ENCODE assay signal across 8 cellular contexts in the genomic region with DNA sequence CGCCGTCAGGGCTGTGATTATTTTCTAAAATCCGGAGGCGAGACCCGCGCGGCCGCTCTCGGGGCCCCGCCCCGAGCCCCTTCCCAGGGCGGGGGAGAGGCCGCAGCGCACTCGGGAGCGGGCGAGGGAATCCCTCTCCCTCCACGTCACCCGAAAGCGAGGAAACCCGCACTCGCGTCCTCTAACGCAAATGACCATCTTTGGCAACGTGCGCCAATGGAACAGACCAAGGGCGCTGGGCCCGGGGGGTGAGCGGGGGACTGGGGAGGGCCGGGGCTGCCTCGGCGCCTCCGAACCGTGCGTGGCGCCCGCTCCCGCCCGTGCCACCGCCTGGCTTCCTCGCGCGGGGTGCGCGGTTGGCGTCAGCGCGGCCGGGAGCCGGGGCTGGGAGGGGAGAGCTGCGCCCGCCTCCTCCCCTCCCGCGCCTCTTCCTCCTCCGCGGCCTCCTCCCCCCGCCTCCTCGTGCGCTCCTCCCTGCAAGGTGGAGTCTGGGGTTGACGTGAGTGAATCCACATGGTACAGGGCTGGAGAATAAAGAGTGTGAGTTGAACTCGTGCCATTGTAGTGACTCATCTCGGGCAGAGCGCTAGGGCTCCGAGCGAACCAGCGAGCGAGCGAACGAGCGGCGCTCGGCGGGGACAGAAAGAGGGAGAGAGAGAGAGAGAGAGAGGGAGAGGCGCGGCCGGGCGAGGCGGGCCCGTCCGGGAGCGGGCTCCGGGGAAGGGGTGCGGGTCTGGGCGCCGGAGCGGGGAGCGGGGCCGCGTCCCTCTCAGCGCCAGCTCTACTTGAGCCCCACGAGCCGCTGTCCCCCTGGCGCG. TPM values are rescaled to one million over a fixed set of nuclear protein-coding genes. Genes with fewer than 3 reads are reported as not detected.
DNase-seq lines count a peak whose midpoint lies in the region; ATAC-seq and TF ChIP-seq lines count a peak whose summit lies in the region.

TSS of gene FOSL2 (plus strand) at position 562 of the 818 bp plus-strand sequence. CDS start 863 bp downstream, outside the sequence.

- CTCF ChIA-PET in naive thymus-derived CD4-positive, alpha-beta T cell (lab: Charles Lee) = no interaction called here

- H3K4me2 ChIP-seq in DND-41 (ENCODE audit: insufficient read depth, low read length) = peak within 1 kb of the TSS; percentile 96
- peak within 1 kb of the TSS; percentile 89 for H3K4me2 ChIP-seq in GM23248 (ENCODE audit: unreplicated experiment)

- H3K9ac ChIP-seq in DND-41 (ENCODE audit: low read depth, low read length) (peak within 1 kb of the TSS; percentile 84), GM23248 (peak within 1 kb of the TSS; percentile 99)

- H3K4me3 ChIP-seq in DND-41 (ENCODE audit: low read depth in 1 of 2, low read length in 2 of 2) (peak within 1 kb of the TSS; percentile 51 to 69), GM23248 (peak within 1 kb of the TSS; percentile 95)
- H3K4me3 ChIP-seq in naive thymus-derived CD4-positive, alpha-beta T cell (ENCODE audit: low read length) = peak within 1 kb of the TSS; percentile 92

- DNase-seq in DND-41 (peak; percentile 96), GM23248 (peak; percentile 99), Kasumi-1 (lab: John Stamatoyannopoulos, UW) (peak; percentile 99), RPMI7951 (ENCODE audit: low read depth) (peak; percentile 100), fibroblast of gingiva (ENCODE audit: low read depth) (peak; percentile 100)
- peak; percentile 94 for DNase-seq in activated T-helper 1 cell treated with anti-CD3 and anti-CD28 coated beads, Interleukin-12 subunit alpha, Interleukin-12 subunit beta, Interleukin-2, Interleukin-4 antibody, amounts not matched to agents 30 ng/mL and 10 ng/mL and 1 ng/mL, durations not matched to agents 14 hours and 24 hours and 36 hours (ENCODE audit: low spot score)
- DNase-seq in naive thymus-derived CD4-positive, alpha-beta T cell = peak; percentile 87 to 98 (median 92)
- peak; percentile 87 to 98 (median 93) for DNase-seq in stimulated activated naive CD4-positive, alpha-beta T cell (lab: John Stamatoyannopoulos, UW)

- peaks cover 9% of the 10 kb centered on the region for H3K36me3 Mint-ChIP-seq in activated T-helper 1 cell treated with anti-CD3 and anti-CD28 coated beads, Interleukin-12 subunit alpha, Interleukin-12 subunit beta, Interleukin-2, Interleukin-4 antibody, amounts not matched to agents 30 ng/mL and 10 ng/mL and 1 ng/mL, durations not matched to agents 14 hours and 24 hours and 36 hours (ENCODE audit: low read depth)
- H3K36me3 Mint-ChIP-seq in naive thymus-derived CD4-positive, alpha-beta T cell = peaks cover 0 to 4% (median 0%) of the 10 kb centered on the region in 5 donors

- POLR2A ChIA-PET in naive thymus-derived CD4-positive, alpha-beta T cell (lab: Charles Lee) = interaction anchor here (1.0 to 1.7 kb wide), 4 partner anchors 10 to 31 kb away, joined by 3 to 9 read pairs (median 4); no protein-coding TSS in a partner anchor

- H3K27me3 ChIP-seq in DND-41 (ENCODE audit: insufficient read depth, low read length, poor library complexity) (peaks cover 10% of the 10 kb centered on the region), GM23248 (replicated peaks; ENCODE audit: insufficient read depth) (no peaks in the 10 kb centered on the region)
- no peaks in the 10 kb centered on the region for H3K27me3 ChIP-seq in naive thymus-derived CD4-positive, alpha-beta T cell (ENCODE audit: control insufficient read depth in 2 of 2, insufficient read depth in 2 of 2, low read length in 2 of 2)

- peak within 1 kb of the TSS; percentile 87 for H3K4me3 Mint-ChIP-seq in activated T-helper 1 cell treated with anti-CD3 and anti-CD28 coated beads, Interleukin-12 subunit alpha, Interleukin-12 subunit beta, Interleukin-2, Interleukin-4 antibody, amounts not matched to agents 30 ng/mL and 10 ng/mL and 1 ng/mL, durations not matched to agents 14 hours and 24 hours and 36 hours
- peak within 1 kb of the TSS in 7 of 10 donors; percentile 86 to 99 (median 91) for H3K4me3 Mint-ChIP-seq in naive thymus-derived CD4-positive, alpha-beta T cell

- H3K27me3 Mint-ChIP-seq in activated T-helper 1 cell treated with anti-CD3 and anti-CD28 coated beads, Interleukin-12 subunit alpha, Interleukin-12 subunit beta, Interleukin-2, Interleukin-4 antibody, amounts not matched to agents 30 ng/mL and 10 ng/mL and 1 ng/mL, durations not matched to agents 14 hours and 24 hours and 36 hours (ENCODE audit: insufficient read depth) = no peaks in the 10 kb centered on the region
- H3K27me3 Mint-ChIP-seq in naive thymus-derived CD4-positive, alpha-beta T cell = no peaks in the 10 kb centered on the region

- H3K27ac ChIP-seq in DND-41 (ENCODE audit: low read length) (peak within 1 kb of the TSS; percentile 74), GM23248 (peak within 1 kb of the TSS; percentile 98)
- H3K27ac ChIP-seq in naive thymus-derived CD4-positive, alpha-beta T cell (ENCODE audit: low read depth, low read length) = peak within 1 kb of the TSS; percentile 88

- intact Hi-C loops in activated T-helper 1 cell treated with anti-CD3 and anti-CD28 coated beads, Interleukin-12 subunit alpha, Interleukin-12 subunit beta, Interleukin-2, Interleukin-4 antibody, amounts not matched to agents 30 ng/mL and 10 ng/mL and 1 ng/mL, durations not matched to agents 14 hours and 24 hours and 36 hours (cut with micrococcal nuclease) = loop anchor here (1.0 to 10.0 kb wide), 9 partner anchors 17 to 689 kb away; no protein-coding TSS in a partner anchor
- intact Hi-C loops in naive thymus-derived CD4-positive, alpha-beta T cell (cut with micrococcal nuclease) = loop anchor here (1.0 to 10.0 kb wide), 16 partner anchors 18 to 1754 kb away; partner anchors contain the start of genes BABAM2 (in 2 of the 2), PPP1CB (in 2 of the 2), RBKS (in 2 of the 2) and AGBL5 (in 1 of the 2)

- in situ Hi-C loops in GM23248 (cut with MboI) = no loop called here

- peak within 1 kb of the TSS; percentile 99 for H3K27ac Mint-ChIP-seq in activated T-helper 1 cell treated with anti-CD3 and anti-CD28 coated beads, Interleukin-12 subunit alpha, Interleukin-12 subunit beta, Interleukin-2, Interleukin-4 antibody, amounts not matched to agents 30 ng/mL and 10 ng/mL and 1 ng/mL, durations not matched to agents 14 hours and 24 hours and 36 hours
- H3K27ac Mint-ChIP-seq in naive thymus-derived CD4-positive, alpha-beta T cell = peak within 1 kb of the TSS in 8 of 9 donors; percentile 92 to 98 (median 98)

- H3K36me3 ChIP-seq in DND-41 (ENCODE audit: insufficient read depth, low read length) (no peaks in the 10 kb centered on the region), GM23248 (ENCODE audit: low read depth) (0 out of 2 replicates have a peak, but pooled peaks cover 3% of the 10 kb centered on the region)
- H3K36me3 ChIP-seq in naive thymus-derived CD4-positive, alpha-beta T cell (ENCODE audit: control insufficient read depth in 2 of 3, insufficient read depth in 3 of 3, low read length in 3 of 3) = no peaks in the 10 kb centered on the region

- peaks cover 3% of the 10 kb centered on the region for H3K9me3 Mint-ChIP-seq in activated T-helper 1 cell treated with anti-CD3 and anti-CD28 coated beads, Interleukin-12 subunit alpha, Interleukin-12 subunit beta, Interleukin-2, Interleukin-4 antibody, amounts not matched to agents 30 ng/mL and 10 ng/mL and 1 ng/mL, durations not matched to agents 14 hours and 24 hours and 36 hours
- peaks cover 0 to 5% (median 0%) of the 10 kb centered on the region in 11 donors for H3K9me3 Mint-ChIP-seq in naive thymus-derived CD4-positive, alpha-beta T cell

- no peaks in the 10 kb centered on the region for H3K9me2 ChIP-seq in GM23248 (ENCODE audit: insufficient read depth)

- peaks cover 48% of the 10 kb centered on the region for H3K4me1 ChIP-seq in DND-41 (ENCODE audit: insufficient read depth, low read length)
- H3K4me1 ChIP-seq in GM23248 (ENCODE audit: insufficient read depth) = peaks cover 21% of the 10 kb centered on the region
- H3K4me1 ChIP-seq in naive thymus-derived CD4-positive, alpha-beta T cell (ENCODE audit: control insufficient read depth in 2 of 2, insufficient read depth in 2 of 2, low read length in 2 of 2) = peaks cover 16 to 18% of the 10 kb centered on the region in 2 donors

- H3K9me3 ChIP-seq in DND-41 (ENCODE audit: insufficient read depth, low read length, severe bottlenecking) (no peaks in the 10 kb centered on the region), GM23248 (ENCODE audit: low read depth) (no peaks in the 10 kb centered on the region)
- no peaks in the 10 kb centered on the region for H3K9me3 ChIP-seq in naive thymus-derived CD4-positive, alpha-beta T cell (ENCODE audit: control insufficient read depth in 2 of 3, low read length in 3 of 3)

- H4K20me1 ChIP-seq in DND-41 (ENCODE audit: insufficient read depth, low read length) (peaks cover 5% of the 10 kb centered on the region; the same call in 1 of the 2 replicates), GM23248 (ENCODE audit: insufficient read depth) (no peaks in the 10 kb centered on the region)

- 0 to 2% methylated on average over 39 to 88 of the region's 94 CpGs for WGBS in GM23248 (ENCODE audit: low coverage in 1 of 2, low lambda C conversion rate in 2 of 2, missing lambda C conversion rate in 2 of 2), 2 experiments

- H2AFZ ChIP-seq in DND-41 (ENCODE audit: low read depth, low read length) (peak within 1 kb of the TSS; percentile 81), GM23248 (peak within 1 kb of the TSS; percentile 52)

- peaks cover 50% of the 10 kb centered on the region for H3F3A ChIP-seq in GM23248 (ENCODE audit: insufficient read depth)

- TF ChIP-seq CTCF in DND-41 (IDR thresholded peaks at IDR 0.05; ENCODE audit: borderline replicate concordance, extremely low read depth, low read length, poor library complexity, severe bottlenecking) = peak; percentile 17

- peaks cover 25% of the 10 kb centered on the region for H3K4me1 Mint-ChIP-seq in activated T-helper 1 cell treated with anti-CD3 and anti-CD28 coated beads, Interleukin-12 subunit alpha, Interleukin-12 subunit beta, Interleukin-2, Interleukin-4 antibody, amounts not matched to agents 30 ng/mL and 10 ng/mL and 1 ng/mL, durations not matched to agents 14 hours and 24 hours and 36 hours (ENCODE audit: low read depth)
- peaks cover 6 to 45% (median 21%) of the 10 kb centered on the region in 7 donors for H3K4me1 Mint-ChIP-seq in naive thymus-derived CD4-positive, alpha-beta T cell

- peak; percentile 85 for ATAC-seq in DND-41 (ENCODE audit: insufficient read depth, low read depth)
- peak; percentile 85 for ATAC-seq in naive thymus-derived CD4-positive, alpha-beta T cell

- H3K79me2 ChIP-seq in DND-41 (ENCODE audit: insufficient read depth, low read length) (peaks cover 3% of the 10 kb centered on the region; the same call in 1 of the 2 replicates), GM23248 (ENCODE audit: insufficient read depth) (peaks cover 46% of the 10 kb centered on the region)

RNA-seq across cellular contexts. Expression of gene FOSL2, which starts in this region (rescaled TPM):
- 78.0 and 83.5 TPM in 2 replicates for total RNA-seq in GM23248 (2014; rRNA removed; shearing (Covaris generic))
- 42.4 and 45.0 TPM in 2 replicates for polyA plus RNA-seq in GM23248 (2016; fragmentation: Nextera tagmentation; extraction: Ambion mirVana)
- 44.5 and 44.8 TPM in 2 replicates for total RNA-seq in RPMI7951 (2014; rRNA removed; shearing (Covaris generic))
- 54.9 and 55.0 TPM in 2 replicates for total RNA-seq in activated T-helper 1 cell treated with anti-CD3 and anti-CD28 coated beads, Interleukin-12 subunit alpha, Interleukin-12 subunit beta, Interleukin-2, Interleukin-4 antibody, amounts not matched to agents 30 ng/mL and 10 ng/mL and 1 ng/mL, durations not matched to agents 14 hours and 24 hours and 36 hours
- 100 to 1,000 TPM in 1 of 5 experiments, 10 to 100 TPM in 2, 1 to 10 TPM in 1, under 1 TPM in 1; 0.81 to 251 (median 33.9) TPM for total RNA-seq in naive thymus-derived CD4-positive, alpha-beta T cell
- polyA plus RNA-seq in naive thymus-derived CD4-positive, alpha-beta T cell = 1 to 10 TPM in 1 of 2 donors, under 1 TPM in 1; 0.25 to 1.3 TPM

Comparison
In these comparisons a context has a peak if more than half of its experiments do, and no peak if none do; other contexts are left out.
1. Peak in every context shown above with its lines: DNase-seq, ATAC-seq, H3K4me3 ChIP-seq and H3K27ac ChIP-seq.
2. RNA of gene FOSL2 (polyA plus RNA-seq): 42.4 to 45.0 TPM in GM23248; 0.25 to 1.3 TPM in naive thymus-derived CD4-positive, alpha-beta T cell; every median in the first group is over 10 times any median in the second.